10 cellular contexts compared by ENCODE assay signal in genomic region chr17:8753976-8754440, GRCh38. TPM values are rescaled to one million over a fixed set of nuclear protein-coding genes. Genes with fewer than 3 reads are reported as not detected.
DNase-seq lines count a peak whose midpoint lies in the region; ATAC-seq and TF ChIP-seq lines count a peak whose summit lies in the region.
"Had no signal": no experiment of that assay in that cellular context is flagged by ENCODE, and none has a peak within 500 bp of the region (broad histone marks: within the 10 kb centered on the region; RNA-seq: fewer than 3 reads in every experiment).

No MANE protein-coding gene starts in this region.

- H2BK12ac ChIP-seq in H9 (ENCODE audit: insufficient read length, low read depth, low read length), result no peak overlapping the region

- H3K27me3 Mint-ChIP-seq in H9 (ENCODE audit: low read depth), result peaks cover 18% of the 10 kb centered on the region

- H2BK20ac ChIP-seq in H9 (ENCODE audit: low read depth, low read length, poor library complexity, severe bottlenecking), result no peak overlapping the region

- peak; percentile 67 for TF ChIP-seq CTCF in H9 (conservative IDR thresholded peaks at IDR 0.05)
- peak; percentile 60 for TF ChIP-seq CTCF in SK-N-SH (IDR thresholded peaks at IDR 0.05)

- H3K23me2 ChIP-seq in H9 (ENCODE audit: insufficient read length, low read depth, low read length, poor library complexity, severe bottlenecking), result no peaks in the 10 kb centered on the region

- no peak overlapping the region for H3K4ac ChIP-seq in H9 (ENCODE audit: low read depth, low read length)

- ATAC-seq in HG03439 (IDR thresholded peaks at IDR 0.05; ENCODE audit: unreplicated experiment), result no peak
- ATAC-seq in GM19463 (IDR thresholded peaks at IDR 0.05; ENCODE audit: unreplicated experiment), result no peak

- H3K27ac ChIP-seq in H9 (ENCODE audit: insufficient read length, low read depth, low read length), result no peak overlapping the region
- no peak overlapping the region for H3K27ac ChIP-seq in SK-N-SH (ENCODE audit: low read depth in 2 of 2, low read length in 1 of 2)
- H3K27ac ChIP-seq in effector memory CD4-positive, alpha-beta T cell (ENCODE audit: insufficient read depth, low read length, poor library complexity, severe bottlenecking), result no peak overlapping the region
- H3K27ac ChIP-seq: SK-N-MC had no signal

- 0 out of 2 replicates have a peak, but pooled peaks have one; percentile 5 for TF ChIP-seq RAD21 in SK-N-SH (IDR thresholded peaks at IDR 0.05; ENCODE audit: low read length)

- no peak overlapping the region for H3K27ac Mint-ChIP-seq in H9

- no peak overlapping the region for H3K23ac ChIP-seq in H9 (ENCODE audit: insufficient read length, low read depth, low read length)

- DNase-seq in AML-193 (lab: John Stamatoyannopoulos, UW), result peak; percentile 1 to 8
- DNase-seq in H9, result no peak
- DNase-seq in SK-N-SH, result no peak
- peak; percentile 55 for DNase-seq in iPS-NIHi7 (ENCODE audit: extremely low spot score)
- DNase-seq in activated naive CD4-positive, alpha-beta T cell treated with anti-CD3 and anti-CD28 coated beads, Interleukin-2, amount 50 U/mL, for 16 hours, result no peak
- no peak for DNase-seq in effector memory CD4-positive, alpha-beta T cell

- CTCF ChIA-PET in SK-N-SH (lab: Yijun Ruan, JAX), result interaction anchor here (1.3 to 1.6 kb wide), 2 partner anchors 8 to 32 kb away, joined by 6 to 7 read pairs; no protein-coding TSS in a partner anchor

- no peak overlapping the region for H3K4me3 ChIP-seq in SK-N-SH (ENCODE audit: low read depth in 2 of 2, low read length in 1 of 2)
- H3K4me3 ChIP-seq in effector memory CD4-positive, alpha-beta T cell (ENCODE audit: insufficient read depth, low read depth, low read length, poor library complexity, severe bottlenecking), result no peak overlapping the region
- H3K4me3 ChIP-seq: SK-N-MC had no signal

- H2AK5ac ChIP-seq in H9 (ENCODE audit: insufficient read length, low read length), result no peak overlapping the region

- no peak overlapping the region for H3K4me2 ChIP-seq in H9 (ENCODE audit: insufficient read depth, insufficient read length, low read length)
- no peak overlapping the region for H3K4me2 ChIP-seq in SK-N-SH

- no peak overlapping the region for H3K4me3 Mint-ChIP-seq in H9

- peaks cover 10 to 12% of the 10 kb centered on the region in 2 experiments for H3K4me1 Mint-ChIP-seq in H9

- H2BK120ac ChIP-seq in H9 (ENCODE audit: low read depth, low read length, poor library complexity, severe bottlenecking), result no peak overlapping the region

- H3K9ac ChIP-seq in H9 (ENCODE audit: extremely low read depth, insufficient read length, low read length) (no peak overlapping the region), SK-N-SH (no peak overlapping the region)

- no peak for TF ChIP-seq EP300 in SK-N-SH (IDR thresholded peaks at IDR 0.05; ENCODE audit: borderline replicate concordance in 1 of 2, low read depth in 1 of 2, low read length in 1 of 2)

- H3T11ph ChIP-seq in H9 (ENCODE audit: low read length), result no peak overlapping the region

- no peaks in the 10 kb centered on the region for H3K36me3 ChIP-seq in SK-N-SH (replicated peaks in 1 of 2; ENCODE audit: control insufficient read depth in 1 of 2, insufficient read depth in 2 of 2, low read length in 1 of 2)
- H3K36me3 ChIP-seq in effector memory CD4-positive, alpha-beta T cell (ENCODE audit: control insufficient read depth, insufficient read depth, low read length), result no peaks in the 10 kb centered on the region

- H2BK5ac ChIP-seq in H9 (ENCODE audit: insufficient read length, low read length), result no peak overlapping the region

- H3K36me3 Mint-ChIP-seq in H9 (ENCODE audit: insufficient read depth in 1 of 3, low read depth in 3 of 3), result no peaks in the 10 kb centered on the region; a peak in 1 of 7 replicates

- H3F3A ChIP-seq in SK-N-SH (replicated peaks; ENCODE audit: insufficient read depth), result no peaks in the 10 kb centered on the region

- H4K20me1 ChIP-seq in H9 (ENCODE audit: control insufficient read depth, insufficient read depth, insufficient read length) (no peaks in the 10 kb centered on the region), SK-N-SH (ENCODE audit: insufficient read depth) (no peaks in the 10 kb centered on the region)

- no peaks in the 10 kb centered on the region for H3K9me3 ChIP-seq in H9 (ENCODE audit: control insufficient read depth, low read depth, low read length)
- H3K9me3 ChIP-seq in SK-N-SH, result no peaks in the 10 kb centered on the region
- H3K9me3 ChIP-seq in effector memory CD4-positive, alpha-beta T cell (ENCODE audit: control insufficient read depth, low read length), result no peaks in the 10 kb centered on the region

- no peak overlapping the region for H3K18ac ChIP-seq in H9 (ENCODE audit: insufficient read length, low read depth, low read length)

- no peak overlapping the region for H2BK15ac ChIP-seq in H9 (ENCODE audit: low read depth, low read length)

- no peaks in the 10 kb centered on the region for H3K9me3 Mint-ChIP-seq in H9

- H3K14ac ChIP-seq in H9 (ENCODE audit: insufficient read depth, low read length), result no peak overlapping the region

- no peak overlapping the region for H4K91ac ChIP-seq in H9 (ENCODE audit: insufficient read length, low read depth, low read length)

- H4K5ac ChIP-seq in H9 (ENCODE audit: insufficient read length, low read depth, low read length), result no peak overlapping the region

- no peaks in the 10 kb centered on the region for H3K79me1 ChIP-seq in H9 (ENCODE audit: insufficient read depth, low read depth, low read length, poor library complexity, severe bottlenecking)

- no peaks in the 10 kb centered on the region for H3K79me2 ChIP-seq in H9 (ENCODE audit: insufficient read depth, low read length)
- no peaks in the 10 kb centered on the region for H3K79me2 ChIP-seq in SK-N-SH (ENCODE audit: insufficient read depth)

- H3K4me1 ChIP-seq in H9 (ENCODE audit: insufficient read depth, low read length) (no peaks in the 10 kb centered on the region), SK-N-SH (ENCODE audit: control insufficient read depth in 1 of 2, insufficient read depth in 2 of 2, low read depth in 1 of 2, low read length in 1 of 2) (no peaks in the 10 kb centered on the region)
- no peaks in the 10 kb centered on the region for H3K4me1 ChIP-seq in effector memory CD4-positive, alpha-beta T cell (ENCODE audit: control insufficient read depth, insufficient read depth, low read length, poor library complexity, severe bottlenecking)

- no peak overlapping the region for H3K56ac ChIP-seq in H9 (ENCODE audit: insufficient read length, low read depth, low read length)

- no CpG with 5 or more reads among the region's 1 CpG for whole genome bisulfite sequencing in H9 (ENCODE audit: extremely low coverage, insufficient read length, low lambda C conversion rate)
- WGBS in SK-N-SH (ENCODE audit: low lambda C conversion rate), result 0% methylated on average over 1 of the region's 1 CpG

- no peaks in the 10 kb centered on the region for H3K9me2 ChIP-seq in SK-N-SH

- H2AFZ ChIP-seq in H9 (ENCODE audit: low read length) (no peak overlapping the region), SK-N-SH (ENCODE audit: low read depth) (no peak overlapping the region)

- POLR2A ChIA-PET in SK-N-SH (lab: Yijun Ruan, JAX), result no interaction called here

- no peak overlapping the region for H4K8ac ChIP-seq in H9 (replicated peaks; ENCODE audit: insufficient read length, low read depth, low read length)

- H3K27me3 ChIP-seq in H9 (ENCODE audit: insufficient read depth, low read length), result no peaks in the 10 kb centered on the region
- peaks cover 54% of the 10 kb centered on the region for H3K27me3 ChIP-seq in SK-N-SH (ENCODE audit: insufficient read depth)
- H3K27me3 ChIP-seq in effector memory CD4-positive, alpha-beta T cell (replicated peaks; ENCODE audit: control insufficient read depth, insufficient read depth, low read length, poor library complexity, severe bottlenecking), result peaks cover 3% of the 10 kb centered on the region

TF ChIP-seq in SK-N-SH, 30 proteins besides CTCF, POLR2A, EP300 and RAD21:
- TF ChIP-seq SMC3 (IDR thresholded peaks at IDR 0.05; ENCODE audit: low read depth, low read length) (peak; percentile 36), TAF1 (IDR thresholded peaks at IDR 0.05; ENCODE audit: borderline replicate concordance, low read depth, low read length) (no peak)

RNA-seq across cellular contexts. Expression of gene SPDYE4, which starts 4.3 kb away (rescaled TPM):
- not detected in 2 replicates for total RNA-seq in H9 (2021)
- not detected in 2 replicates for polyA plus RNA-seq in SK-N-SH (2012; rRNA removed)
- not detected in 2 replicates for polyA plus RNA-seq in SK-N-SH (2012; cell fraction: cytosol; rRNA removed)
- not detected in 2 replicates for polyA plus RNA-seq in SK-N-SH (2012; cell fraction: nucleus; rRNA removed)
- polyA plus RNA-seq: esophagus had no signal

RNA-seq across cellular contexts. Expression of gene CCDC42, which starts 9.4 kb away (rescaled TPM):
- total RNA-seq in H9 (2021), result not detected in 2 replicates
- not detected in 2 replicates for polyA plus RNA-seq in SK-N-SH (2012; rRNA removed)
- not detected in 2 replicates for polyA plus RNA-seq in SK-N-SH (2012; cell fraction: cytosol; rRNA removed)
- not detected in 2 replicates for polyA plus RNA-seq in SK-N-SH (2012; cell fraction: nucleus; rRNA removed)
- polyA plus RNA-seq: esophagus had no signal

RNA-seq across cellular contexts. Expression of gene MFSD6L, which starts 45.2 kb away (rescaled TPM):
- 2.1 TPM in 2 replicates for total RNA-seq in H9 (2021)
- polyA plus RNA-seq in SK-N-SH (2012; rRNA removed), result not detected in 2 replicates
- polyA plus RNA-seq in SK-N-SH (2012; cell fraction: cytosol; rRNA removed), result not detected in 2 replicates
- 0.02 TPM in 1 of 2 replicates, not detected in the other for polyA plus RNA-seq in SK-N-SH (2012; cell fraction: nucleus; rRNA removed)

Comparison
In these comparisons a context has a peak if more than half of its experiments do, and no peak if none do; other contexts are left out.
1. DNase-seq: peak in AML-193 (2 of 2) and iPS-NIHi7 (single experiment); none in H9 (single experiment), SK-N-SH (single experiment), activated naive CD4-positive, alpha-beta T cell treated with anti-CD3 and anti-CD28 coated beads, Interleukin-2, amount 50 U/mL, for 16 hours (single experiment) and effector memory CD4-positive, alpha-beta T cell (0 of 3).